18 cellular contexts compared by ENCODE assay signal in genomic region chr14:65937079-65937803, GRCh38.
DNase-seq lines count a peak whose midpoint lies in the region; ATAC-seq and TF ChIP-seq lines count a peak whose summit lies in the region.
"Had no signal": no experiment of that assay in that cellular context is flagged by ENCODE, and none has a peak within 500 bp of the region (broad histone marks: within the 10 kb centered on the region; RNA-seq: fewer than 3 reads in every experiment).

No MANE protein-coding gene starts in this region.

- CTCF ChIA-PET in activated CD4-positive, alpha-beta T cell treated with anti-CD3 and anti-CD28 coated beads for 36 hours (lab: Charles Lee), result interaction anchor here (1.1 kb wide), 1 partner anchor 24 kb away, joined by 4 read pairs; no protein-coding TSS in a partner anchor
- CTCF ChIA-PET in MCF 10A (lab: Yijun Ruan, JAX), result no interaction called here

- H3K36me3 Mint-ChIP-seq in activated CD4-positive, alpha-beta T cell treated with anti-CD3 and anti-CD28 coated beads for 36 hours (ENCODE audit: low read depth), result peaks cover 1% of the 10 kb centered on the region
- peaks cover 43% of the 10 kb centered on the region for H3K36me3 Mint-ChIP-seq in activated T-helper 2 cell treated with anti-CD3 and anti-CD28 coated beads, Interferon-gamma antibody, Interleukin-2, Interleukin-4, amounts not matched to agents 10 μg/mL and 5 μg/mL and 100 μg/mL, durations not matched to agents 14 hours and 24 hours and 36 hours (ENCODE audit: low read depth)
- H3K36me3 Mint-ChIP-seq in neural progenitor cell (no peaks in the 10 kb centered on the region), MCF 10A (ENCODE audit: insufficient read depth, unreplicated experiment) (peaks cover 5% of the 10 kb centered on the region)

- in situ Hi-C loops in transverse colon (cut with MboI; ENCODE audit: low pct_ligation_motif_present in 1 of 4, low pct_unique_long_range_greater_than_20kb in 1 of 4, low sequenced_read_pairs in 3 of 4), result no loop called here

- ATAC-seq in activated CD4-positive, alpha-beta T cell treated with anti-CD3 and anti-CD28 coated beads for 36 hours, result peak; percentile 60
- ATAC-seq in HG02973 (IDR thresholded peaks at IDR 0.05; ENCODE audit: unreplicated experiment), result no peak

- H3K4me3 Mint-ChIP-seq in activated CD4-positive, alpha-beta T cell treated with anti-CD3 and anti-CD28 coated beads for 36 hours, result no peak overlapping the region
- peak overlapping the region; percentile 28 for H3K4me3 Mint-ChIP-seq in activated T-helper 2 cell treated with anti-CD3 and anti-CD28 coated beads, Interferon-gamma antibody, Interleukin-2, Interleukin-4, amounts not matched to agents 10 μg/mL and 5 μg/mL and 100 μg/mL, durations not matched to agents 14 hours and 24 hours and 36 hours (ENCODE audit: low read depth)
- H3K4me3 Mint-ChIP-seq in neural progenitor cell (no peak overlapping the region), MCF 10A (ENCODE audit: unreplicated experiment) (no peak overlapping the region)

- H3K79me2 ChIP-seq in Loucy (ENCODE audit: insufficient read depth, low read length) (no peaks in the 10 kb centered on the region), neural progenitor cell (ENCODE audit: low read depth) (no peaks in the 10 kb centered on the region)
- H3K79me2 ChIP-seq: parathyroid adenoma had no signal

- peaks cover 7% of the 10 kb centered on the region for H3K9me3 Mint-ChIP-seq in activated CD4-positive, alpha-beta T cell treated with anti-CD3 and anti-CD28 coated beads for 36 hours (ENCODE audit: low read depth)
- peaks cover 48% of the 10 kb centered on the region for H3K9me3 Mint-ChIP-seq in activated T-helper 2 cell treated with anti-CD3 and anti-CD28 coated beads, Interferon-gamma antibody, Interleukin-2, Interleukin-4, amounts not matched to agents 10 μg/mL and 5 μg/mL and 100 μg/mL, durations not matched to agents 14 hours and 24 hours and 36 hours
- no peaks in the 10 kb centered on the region for H3K9me3 Mint-ChIP-seq in neural progenitor cell
- no peaks in the 10 kb centered on the region for H3K9me3 Mint-ChIP-seq in MCF 10A (ENCODE audit: unreplicated experiment)

- no peak for DNase-seq in activated CD4-positive, alpha-beta T cell treated with anti-CD3 and anti-CD28 coated beads for 36 hours
- DNase-seq in activated CD4-positive, alpha-beta T cell treated with anti-CD3 and anti-CD28 coated beads for 4 hours, result no peak
- DNase-seq in activated T-helper 2 cell treated with anti-CD3 and anti-CD28 coated beads, Interferon-gamma antibody, Interleukin-2, Interleukin-4, amounts not matched to agents 10 μg/mL and 5 μg/mL and 100 μg/mL, durations not matched to agents 14 hours and 24 hours and 36 hours (ENCODE audit: low spot score), result no peak
- DNase-seq in neural progenitor cell (ENCODE audit: low spot score) (no peak), MCF 10A (ENCODE audit: unreplicated experiment) (no peak), transverse colon (no peak)
- DNase-seq: BE2C; caudate nucleus; DMS53; Karpas-422; NCI-H1417 treated with DMSO at 0.1 percent for 48 hours; stimulated activated CD4-positive, alpha-beta T cell treated with anti-CD3 and anti-CD28 coated beads, Interleukin-4, amount 100 ng/mL, for 24 hours had no signal

- H4K20me1 ChIP-seq in Loucy (ENCODE audit: insufficient read depth, low read length, poor library complexity, severe bottlenecking) (no peaks in the 10 kb centered on the region), neural progenitor cell (ENCODE audit: low read depth) (no peaks in the 10 kb centered on the region)

- H3K4me3 ChIP-seq in Loucy (ENCODE audit: low read length, poor library complexity, severe bottlenecking) (peak overlapping the region; percentile 27), neural progenitor cell (no peak overlapping the region), transverse colon (no peak overlapping the region)
- H3K4me3 ChIP-seq: thoracic aorta had no signal

- H3K9me3 ChIP-seq in Loucy (ENCODE audit: insufficient read depth, low read depth, low read length) (no peaks in the 10 kb centered on the region), neural progenitor cell (ENCODE audit: low read depth) (no peaks in the 10 kb centered on the region), transverse colon (no peaks in the 10 kb centered on the region)
- H3K9me3 ChIP-seq: BE2C, thoracic aorta had no signal

- no TSS peak for BruUV-seq in MCF 10A (replicated peaks; lab: Mats Ljungman, UMichigan)

- TF ChIP-seq CTCF in Loucy (conservative IDR thresholded peaks at IDR 0.05; ENCODE audit: low read length) (no peak), neural progenitor cell (IDR thresholded peaks at IDR 0.05) (no peak), MCF 10A (IDR thresholded peaks at IDR 0.05; ENCODE audit: unreplicated experiment) (no peak), transverse colon (IDR thresholded peaks at IDR 0.05) (no peak)

- POLR2A ChIA-PET in activated CD4-positive, alpha-beta T cell treated with anti-CD3 and anti-CD28 coated beads for 36 hours (lab: Charles Lee), result no interaction called here
- POLR2A ChIA-PET in MCF 10A (lab: Yijun Ruan, JAX), result no interaction called here

- 83 to 94% methylated on average over 6 to 7 of the region's 7 CpGs for WGBS in transverse colon (ENCODE audit: low coverage in 1 of 2), 2 donors

- TF ChIP-seq POLR2A in transverse colon (IDR thresholded peaks at IDR 0.05), result no peak

- H3K4me2 ChIP-seq in Loucy (ENCODE audit: low read depth, low read length, poor library complexity, severe bottlenecking) (peak overlapping the region; percentile 44), neural progenitor cell (no peak overlapping the region)

- intact Hi-C loops in activated CD4-positive, alpha-beta T cell treated with anti-CD3 and anti-CD28 coated beads for 36 hours (cut with DNase I, micrococcal nuclease), result no loop called here
- intact Hi-C loops in activated T-helper 2 cell treated with anti-CD3 and anti-CD28 coated beads, Interferon-gamma antibody, Interleukin-2, Interleukin-4, amounts not matched to agents 10 μg/mL and 5 μg/mL and 100 μg/mL, durations not matched to agents 14 hours and 24 hours and 36 hours (cut with micrococcal nuclease), result loop anchor here (1.0 kb wide), 1 partner anchor 9 kb away; no protein-coding TSS in a partner anchor
- intact Hi-C loops in MCF 10A (cut with micrococcal nuclease) (no loop called here), transverse colon (cut with DNase I; ENCODE audit: low total_unique reads) (no loop called here)

- no peak for TF ChIP-seq EP300 in transverse colon (IDR thresholded peaks at IDR 0.05; ENCODE audit: low read depth)

- no peaks in the 10 kb centered on the region for H3F3A ChIP-seq in Loucy (ENCODE audit: low read depth)
- H3F3A ChIP-seq in neural progenitor cell (ENCODE audit: low read depth), result no peaks in the 10 kb centered on the region

- H3K27me3 ChIP-seq in Loucy (ENCODE audit: insufficient read depth, low read length, poor library complexity, severe bottlenecking) (no peaks in the 10 kb centered on the region), neural progenitor cell (no peaks in the 10 kb centered on the region), transverse colon (no peaks in the 10 kb centered on the region)
- H3K27me3 ChIP-seq: BE2C had no signal

- H2AFZ ChIP-seq in Loucy (ENCODE audit: low read length), result peak overlapping the region; percentile 36; the same call in 1 of the 2 replicates
- peak overlapping the region; percentile 14 for H2AFZ ChIP-seq in neural progenitor cell (replicated peaks)
- H2AFZ ChIP-seq: parathyroid adenoma had no signal

- H3K9me2 ChIP-seq in Loucy (replicated peaks; ENCODE audit: low read depth, low read length), result no peaks in the 10 kb centered on the region

- H3K27ac ChIP-seq in neural progenitor cell (no peak overlapping the region), transverse colon (no peak overlapping the region)
- H3K27ac ChIP-seq: 22Rv1, parathyroid adenoma, thoracic aorta, VCaP had no signal

- H3K36me3 ChIP-seq in Loucy (ENCODE audit: insufficient read depth, low read length) (no peaks in the 10 kb centered on the region), neural progenitor cell (no peaks in the 10 kb centered on the region), transverse colon (no peaks in the 10 kb centered on the region)
- H3K36me3 ChIP-seq: BE2C, thoracic aorta had no signal

- H3K4me1 ChIP-seq in Loucy (ENCODE audit: insufficient read depth, low read length, poor library complexity, severe bottlenecking) (peaks cover 32% of the 10 kb centered on the region), neural progenitor cell (peaks cover 9% of the 10 kb centered on the region), transverse colon (no peaks in the 10 kb centered on the region)
- H3K4me1 ChIP-seq: BE2C, parathyroid adenoma had no signal

- H3K27ac Mint-ChIP-seq in activated CD4-positive, alpha-beta T cell treated with anti-CD3 and anti-CD28 coated beads for 36 hours, result peak overlapping the region; percentile 76
- H3K27ac Mint-ChIP-seq in activated T-helper 2 cell treated with anti-CD3 and anti-CD28 coated beads, Interferon-gamma antibody, Interleukin-2, Interleukin-4, amounts not matched to agents 10 μg/mL and 5 μg/mL and 100 μg/mL, durations not matched to agents 14 hours and 24 hours and 36 hours, result peak overlapping the region; percentile 86
- no peak overlapping the region for H3K27ac Mint-ChIP-seq in neural progenitor cell
- no peak overlapping the region for H3K27ac Mint-ChIP-seq in MCF 10A (ENCODE audit: low read depth, unreplicated experiment)

- H3K9ac ChIP-seq in Loucy (ENCODE audit: low read depth, low read length, poor library complexity, severe bottlenecking), result no peak overlapping the region
- no peak overlapping the region for H3K9ac ChIP-seq in neural progenitor cell
- H3K9ac ChIP-seq: parathyroid adenoma had no signal

- H3K27me3 Mint-ChIP-seq in activated CD4-positive, alpha-beta T cell treated with anti-CD3 and anti-CD28 coated beads for 36 hours, result no peaks in the 10 kb centered on the region
- H3K27me3 Mint-ChIP-seq in activated T-helper 2 cell treated with anti-CD3 and anti-CD28 coated beads, Interferon-gamma antibody, Interleukin-2, Interleukin-4, amounts not matched to agents 10 μg/mL and 5 μg/mL and 100 μg/mL, durations not matched to agents 14 hours and 24 hours and 36 hours (ENCODE audit: low read depth), result no peaks in the 10 kb centered on the region
- H3K27me3 Mint-ChIP-seq in neural progenitor cell (ENCODE audit: insufficient read depth, low read depth) (no peaks in the 10 kb centered on the region), MCF 10A (ENCODE audit: insufficient read depth, unreplicated experiment) (peaks cover 20% of the 10 kb centered on the region)

- peaks cover 25% of the 10 kb centered on the region for H3K4me1 Mint-ChIP-seq in activated CD4-positive, alpha-beta T cell treated with anti-CD3 and anti-CD28 coated beads for 36 hours
- peaks cover 53% of the 10 kb centered on the region for H3K4me1 Mint-ChIP-seq in activated T-helper 2 cell treated with anti-CD3 and anti-CD28 coated beads, Interferon-gamma antibody, Interleukin-2, Interleukin-4, amounts not matched to agents 10 μg/mL and 5 μg/mL and 100 μg/mL, durations not matched to agents 14 hours and 24 hours and 36 hours (ENCODE audit: low read depth)
- H3K4me1 Mint-ChIP-seq in neural progenitor cell (peaks cover 11% of the 10 kb centered on the region), MCF 10A (ENCODE audit: insufficient read depth, unreplicated experiment) (no peaks in the 10 kb centered on the region)

Comparison
In these comparisons a context has a peak if more than half of its experiments do, and no peak if none do; other contexts are left out.
1. H3K27ac Mint-ChIP-seq: peak in activated CD4-positive, alpha-beta T cell treated with anti-CD3 and anti-CD28 coated beads for 36 hours (single experiment) and activated T-helper 2 cell treated with anti-CD3 and anti-CD28 coated beads, Interferon-gamma antibody, Interleukin-2, Interleukin-4, amounts not matched to agents 10 μg/mL and 5 μg/mL and 100 μg/mL, durations not matched to agents 14 hours and 24 hours and 36 hours (single experiment); none in neural progenitor cell (single experiment) and MCF 10A (single experiment).